Comparison of ENCODE assay signal across 1 cellular context in the genomic region with DNA sequence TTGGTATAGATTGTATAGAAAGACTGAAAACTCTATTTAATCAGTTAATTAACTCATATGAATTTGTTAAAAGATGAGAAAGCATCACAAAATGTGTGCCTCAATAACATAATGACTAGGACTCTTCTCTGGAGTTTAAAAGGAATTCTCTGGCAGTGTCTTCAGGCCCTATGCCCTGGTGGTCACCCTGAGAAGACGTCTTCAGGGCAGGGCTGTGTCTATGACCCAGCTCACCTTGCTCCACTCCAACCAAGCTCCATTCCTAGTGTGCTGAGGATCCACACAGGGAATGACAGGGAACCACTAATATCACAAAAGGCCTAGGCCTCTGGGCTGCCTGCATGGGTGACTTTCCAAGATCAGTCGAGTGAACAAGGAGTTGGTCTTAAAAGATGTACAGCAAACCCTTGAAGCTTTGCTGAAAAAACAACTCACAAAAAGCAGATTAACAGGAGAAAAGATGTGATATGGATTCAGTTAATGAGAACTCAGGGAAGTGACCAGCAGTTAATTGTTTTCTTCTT.
TF ChIP-seq lines count a peak whose summit lies in the region.

No MANE protein-coding gene starts in this region.

TF ChIP-seq in IMR-90, 13 proteins besides CTCF, POLR2A, EP300 and RAD21 (continued from another document):
- TF ChIP-seq MAFK (IDR thresholded peaks at IDR 0.05; ENCODE audit: low read depth, low read length) (no peak), MXI1 (IDR thresholded peaks at IDR 0.05; ENCODE audit: borderline replicate concordance, low read depth, low read length) (no peak), RFX5 (IDR thresholded peaks at IDR 0.05; ENCODE audit: low read depth, low read length) (no peak)
